1 cellular context compared by ENCODE assay signal in genomic region chr7:23105644-23106490, GRCh38.
TF ChIP-seq lines count a peak whose summit lies in the region.

A gene with protein sequence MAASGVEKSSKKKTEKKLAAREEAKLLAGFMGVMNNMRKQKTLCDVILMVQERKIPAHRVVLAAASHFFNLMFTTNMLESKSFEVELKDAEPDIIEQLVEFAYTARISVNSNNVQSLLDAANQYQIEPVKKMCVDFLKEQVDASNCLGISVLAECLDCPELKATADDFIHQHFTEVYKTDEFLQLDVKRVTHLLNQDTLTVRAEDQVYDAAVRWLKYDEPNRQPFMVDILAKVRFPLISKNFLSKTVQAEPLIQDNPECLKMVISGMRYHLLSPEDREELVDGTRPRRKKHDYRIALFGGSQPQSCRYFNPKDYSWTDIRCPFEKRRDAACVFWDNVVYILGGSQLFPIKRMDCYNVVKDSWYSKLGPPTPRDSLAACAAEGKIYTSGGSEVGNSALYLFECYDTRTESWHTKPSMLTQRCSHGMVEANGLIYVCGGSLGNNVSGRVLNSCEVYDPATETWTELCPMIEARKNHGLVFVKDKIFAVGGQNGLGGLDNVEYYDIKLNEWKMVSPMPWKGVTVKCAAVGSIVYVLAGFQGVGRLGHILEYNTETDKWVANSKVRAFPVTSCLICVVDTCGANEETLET (plus strand): TSS chr7:23105785. CDS start chr7:23106027, 242 bp downstream.

TF ChIP-seq in K562, 482 proteins besides CTCF, POLR2A, EP300 and RAD21 (continued from another document):
- TF ChIP-seq, protein P1, sequence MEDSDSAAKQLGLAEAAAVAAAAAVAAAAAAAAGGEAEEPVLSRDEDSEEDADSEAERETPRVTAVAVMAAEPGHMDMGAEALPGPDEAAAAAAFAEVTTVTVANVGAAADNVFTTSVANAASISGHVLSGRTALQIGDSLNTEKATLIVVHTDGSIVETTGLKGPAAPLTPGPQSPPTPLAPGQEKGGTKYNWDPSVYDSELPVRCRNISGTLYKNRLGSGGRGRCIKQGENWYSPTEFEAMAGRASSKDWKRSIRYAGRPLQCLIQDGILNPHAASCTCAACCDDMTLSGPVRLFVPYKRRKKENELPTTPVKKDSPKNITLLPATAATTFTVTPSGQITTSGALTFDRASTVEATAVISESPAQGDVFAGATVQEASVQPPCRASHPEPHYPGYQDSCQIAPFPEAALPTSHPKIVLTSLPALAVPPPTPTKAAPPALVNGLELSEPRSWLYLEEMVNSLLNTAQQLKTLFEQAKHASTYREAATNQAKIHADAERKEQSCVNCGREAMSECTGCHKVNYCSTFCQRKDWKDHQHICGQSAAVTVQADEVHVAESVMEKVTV (CRISPR knock-in tag; IDR thresholded peaks at IDR 0.05): no peak
- TF ChIP-seq THAP12 (CRISPR knock-in tag; IDR thresholded peaks at IDR 0.05) (peak; percentile 94), CBX3 (IDR thresholded peaks at IDR 0.05; ENCODE audit: borderline replicate concordance in 1 of 2, low read length in 2 of 2) (no peak; a peak in 1 of 3 replicates), COPS2 (conservative IDR thresholded peaks at IDR 0.05) (no peak), MNT (conservative IDR thresholded peaks at IDR 0.05) (peak in 1 of 2 experiments; percentile 86; a peak in 2 of 4 replicates), EZH2 (IDR thresholded peaks at IDR 0.05; ENCODE audit: borderline replicate concordance, low read depth, low read length) (no peak), POU5F1 (IDR thresholded peaks at IDR 0.05; ENCODE audit: borderline replicate concordance, low read depth, low read length, partially characterized antibody) (no peak), KDM1A (IDR thresholded peaks at IDR 0.05) (no peak), GATAD2B (IDR thresholded peaks at IDR 0.05; ENCODE audit: borderline replicate concordance) (no peak), ZFP1 (CRISPR knock-in tag; IDR thresholded peaks at IDR 0.05) (no peak), BRD4 (IDR thresholded peaks at IDR 0.05) (no peak), NFE2 (IDR thresholded peaks at IDR 0.05; ENCODE audit: low read depth) (peak; percentile 19; the same call in 1 of the 2 replicates), KLF16 (IDR thresholded peaks at IDR 0.05) (no peak), NR3C1 (CRISPR knock-in tag; IDR thresholded peaks at IDR 0.05) (0 out of 2 replicates have a peak, but pooled peaks have one; percentile 36), CHCHD3 (CRISPR knock-in tag; IDR thresholded peaks at IDR 0.05) (no peak), KHSRP (IDR thresholded peaks at IDR 0.05) (no peak), NBN (IDR thresholded peaks at IDR 0.05; ENCODE audit: low read depth) (no peak), ZBED1 (IDR thresholded peaks at IDR 0.05) (no peak), L3MBTL2 (IDR thresholded peaks at IDR 0.05) (peak; percentile 63; the same call in 1 of the 2 replicates), HSF4 (CRISPR knock-in tag; IDR thresholded peaks at IDR 0.05; ENCODE audit: borderline replicate concordance) (no peak), IRF1 (CRISPR knock-in tag; IDR thresholded peaks at IDR 0.05; ENCODE audit: borderline replicate concordance) (0 out of 2 replicates have a peak, but pooled peaks have one; percentile 54), ZNF707 (CRISPR knock-in tag; conservative IDR thresholded peaks at IDR 0.05) (no peak), FOXJ3 (CRISPR knock-in tag; IDR thresholded peaks at IDR 0.05) (no peak), CEBPG (CRISPR knock-in tag; IDR thresholded peaks at IDR 0.05) (peak; percentile 56; the same call in 1 of the 2 replicates), CEBPG (tag; conservative IDR thresholded peaks at IDR 0.05 in 1 of 2, IDR thresholded peaks at IDR 0.05 in 1 of 2) (peak; percentile 15 to 86; a peak in 2 of 4 replicates), TAF1 (IDR thresholded peaks at IDR 0.05; ENCODE audit: control insufficient read depth, extremely low read depth, insufficient read depth, low read length, severe bottlenecking) (peak; percentile 84), HNRNPLL (IDR thresholded peaks at IDR 0.05; ENCODE audit: low read depth, low read length, poor library complexity, severe bottlenecking) (peak; percentile 98), PRMT5 (CRISPR knock-in tag; IDR thresholded peaks at IDR 0.05) (no peak), FUS (optimal IDR thresholded peaks at IDR 0.05; ENCODE audit: low read depth, low read length) (no peak), SREBF2 (CRISPR knock-in tag; IDR thresholded peaks at IDR 0.05) (no peak), UBTF (IDR thresholded peaks at IDR 0.05; ENCODE audit: borderline replicate concordance in 1 of 2, low read depth in 2 of 2, low read length in 2 of 2) (0 out of 4 replicates have a peak, but pooled peaks of 1 of the 2 experiments have one; percentile 40), ZNF551 (CRISPR knock-in tag; IDR thresholded peaks at IDR 0.05) (no peak), CREBBP (IDR thresholded peaks at IDR 0.05; ENCODE audit: low read depth, low read length) (no peak), GTF2A2 (tag; IDR thresholded peaks at IDR 0.05) (no peak)
- TF ChIP-seq, protein P2, sequence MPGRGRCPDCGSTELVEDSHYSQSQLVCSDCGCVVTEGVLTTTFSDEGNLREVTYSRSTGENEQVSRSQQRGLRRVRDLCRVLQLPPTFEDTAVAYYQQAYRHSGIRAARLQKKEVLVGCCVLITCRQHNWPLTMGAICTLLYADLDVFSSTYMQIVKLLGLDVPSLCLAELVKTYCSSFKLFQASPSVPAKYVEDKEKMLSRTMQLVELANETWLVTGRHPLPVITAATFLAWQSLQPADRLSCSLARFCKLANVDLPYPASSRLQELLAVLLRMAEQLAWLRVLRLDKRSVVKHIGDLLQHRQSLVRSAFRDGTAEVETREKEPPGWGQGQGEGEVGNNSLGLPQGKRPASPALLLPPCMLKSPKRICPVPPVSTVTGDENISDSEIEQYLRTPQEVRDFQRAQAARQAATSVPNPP (IDR thresholded peaks at IDR 0.05; ENCODE audit: borderline replicate concordance, insufficient read depth, insufficient read length): no peak
- TF ChIP-seq, protein P3, sequence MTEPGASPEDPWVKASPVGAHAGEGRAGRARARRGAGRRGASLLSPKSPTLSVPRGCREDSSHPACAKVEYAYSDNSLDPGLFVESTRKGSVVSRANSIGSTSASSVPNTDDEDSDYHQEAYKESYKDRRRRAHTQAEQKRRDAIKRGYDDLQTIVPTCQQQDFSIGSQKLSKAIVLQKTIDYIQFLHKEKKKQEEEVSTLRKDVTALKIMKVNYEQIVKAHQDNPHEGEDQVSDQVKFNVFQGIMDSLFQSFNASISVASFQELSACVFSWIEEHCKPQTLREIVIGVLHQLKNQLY (CRISPR knock-in tag; conservative IDR thresholded peaks at IDR 0.05): no peak
- TF ChIP-seq, protein P4, sequence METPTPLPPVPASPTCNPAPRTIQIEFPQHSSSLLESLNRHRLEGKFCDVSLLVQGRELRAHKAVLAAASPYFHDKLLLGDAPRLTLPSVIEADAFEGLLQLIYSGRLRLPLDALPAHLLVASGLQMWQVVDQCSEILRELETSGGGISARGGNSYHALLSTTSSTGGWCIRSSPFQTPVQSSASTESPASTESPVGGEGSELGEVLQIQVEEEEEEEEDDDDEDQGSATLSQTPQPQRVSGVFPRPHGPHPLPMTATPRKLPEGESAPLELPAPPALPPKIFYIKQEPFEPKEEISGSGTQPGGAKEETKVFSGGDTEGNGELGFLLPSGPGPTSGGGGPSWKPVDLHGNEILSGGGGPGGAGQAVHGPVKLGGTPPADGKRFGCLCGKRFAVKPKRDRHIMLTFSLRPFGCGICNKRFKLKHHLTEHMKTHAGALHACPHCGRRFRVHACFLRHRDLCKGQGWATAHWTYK (CRISPR knock-in tag; IDR thresholded peaks at IDR 0.05): no peak
- TF ChIP-seq, protein P5, sequence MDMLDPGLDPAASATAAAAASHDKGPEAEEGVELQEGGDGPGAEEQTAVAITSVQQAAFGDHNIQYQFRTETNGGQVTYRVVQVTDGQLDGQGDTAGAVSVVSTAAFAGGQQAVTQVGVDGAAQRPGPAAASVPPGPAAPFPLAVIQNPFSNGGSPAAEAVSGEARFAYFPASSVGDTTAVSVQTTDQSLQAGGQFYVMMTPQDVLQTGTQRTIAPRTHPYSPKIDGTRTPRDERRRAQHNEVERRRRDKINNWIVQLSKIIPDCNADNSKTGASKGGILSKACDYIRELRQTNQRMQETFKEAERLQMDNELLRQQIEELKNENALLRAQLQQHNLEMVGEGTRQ (CRISPR knock-in tag; IDR thresholded peaks at IDR 0.05): no peak
TF ChIP-seq in K562: peak in this region for 104.
